In the genomic region with DNA sequence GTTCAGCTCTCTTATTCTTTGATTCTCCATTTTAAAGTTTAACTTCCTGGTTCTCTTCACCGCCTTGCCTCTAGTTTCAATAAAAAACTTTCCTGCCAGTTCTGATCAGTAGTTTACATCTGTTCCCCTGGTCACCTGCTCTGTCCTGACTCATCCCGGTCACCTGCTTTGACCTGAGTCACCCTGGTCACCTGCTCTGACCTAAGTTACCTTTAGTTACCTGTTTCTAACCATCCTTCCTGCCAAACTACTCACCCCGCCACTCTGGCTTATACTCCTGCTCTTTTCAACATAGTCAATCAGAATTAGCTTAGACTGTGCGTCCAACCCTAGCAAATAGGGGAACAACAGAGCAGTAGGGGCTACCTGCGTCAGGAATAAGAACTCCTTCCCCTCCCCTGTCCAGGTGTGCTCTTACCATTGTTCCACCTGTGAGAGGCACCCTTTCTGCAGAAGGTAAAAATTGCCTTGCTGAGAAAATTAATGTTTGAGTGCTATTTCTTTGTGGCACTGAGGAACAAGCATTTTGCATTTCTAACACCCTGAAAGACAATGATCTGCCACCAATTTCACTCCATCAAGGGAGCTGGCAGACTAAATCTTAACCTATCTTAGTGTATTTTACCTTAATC, we compare ENCODE assay signal across 27 cellular contexts.
"Had no signal": no experiment of that assay in that cellular context is flagged by ENCODE, and none has a peak within 500 bp of the region (broad histone marks: within the 10 kb centered on the region; RNA-seq: fewer than 3 reads in every experiment).

No MANE protein-coding gene starts in this region.

- FAIRE-seq: astrocyte had no signal

- H3K27ac Mint-ChIP-seq: activated CD8-positive, alpha-beta memory T cell treated with anti-CD3 and anti-CD28 coated beads, Interleukin-2, amount 10 ng/mL, durations not matched to agents 7 days and 5 days; activated naive CD4-positive, alpha-beta T cell treated with anti-CD3 and anti-CD28 coated beads, Interleukin-2, amount 50 U/mL, for 24 hours; activated naive CD8-positive, alpha-beta T cell treated with anti-CD3 and anti-CD28 coated beads, Interleukin-2, amount 50 U/mL, for 24 hours; activated T-cell treated with anti-CD3 and anti-CD28 coated beads, Interleukin-2, amount 50 U/mL, for 24 hours; activated T-helper 1 cell treated with anti-CD3 and anti-CD28 coated beads, Interleukin-12 subunit alpha, Interleukin-12 subunit beta, Interleukin-2, Interleukin-4 antibody, amounts not matched to agents 30 ng/mL and 10 ng/mL and 1 ng/mL, durations not matched to agents 14 hours and 24 hours and 36 hours; T-helper 1 cell treated with Interleukin-12 subunit alpha and Interleukin-12 subunit beta and Interleukin-4 antibody, amounts not matched to agents 30 μg/mL and 1 μg/mL, for 36 hours; WTC11 had no signal

- ATAC-seq: activated CD8-positive, alpha-beta memory T cell treated with anti-CD3 and anti-CD28 coated beads, Interleukin-2, amount 10 ng/mL, durations not matched to agents 7 days and 5 days; activated naive CD8-positive, alpha-beta T cell treated with anti-CD3 and anti-CD28 coated beads, Interleukin-2, amount 50 U/mL, for 24 hours; Panc1; Right ventricle myocardium inferior; WTC11 had no signal

- H3K4me3 Mint-ChIP-seq: activated CD8-positive, alpha-beta memory T cell treated with anti-CD3 and anti-CD28 coated beads, Interleukin-2, amount 10 ng/mL, durations not matched to agents 7 days and 5 days; activated naive CD4-positive, alpha-beta T cell treated with anti-CD3 and anti-CD28 coated beads, Interleukin-2, amount 50 U/mL, for 24 hours; activated naive CD8-positive, alpha-beta T cell treated with anti-CD3 and anti-CD28 coated beads, Interleukin-2, amount 50 U/mL, for 24 hours; activated T-cell treated with anti-CD3 and anti-CD28 coated beads, Interleukin-2, amount 50 U/mL, for 24 hours; activated T-helper 1 cell treated with anti-CD3 and anti-CD28 coated beads, Interleukin-12 subunit alpha, Interleukin-12 subunit beta, Interleukin-2, Interleukin-4 antibody, amounts not matched to agents 30 ng/mL and 10 ng/mL and 1 ng/mL, durations not matched to agents 14 hours and 24 hours and 36 hours; brain; central memory CD8-positive, alpha-beta T cell; T-helper 1 cell treated with Interleukin-12 subunit alpha and Interleukin-12 subunit beta and Interleukin-4 antibody, amounts not matched to agents 30 μg/mL and 1 μg/mL, for 36 hours; WTC11 had no signal

- H3K4me1 Mint-ChIP-seq: activated CD8-positive, alpha-beta memory T cell treated with anti-CD3 and anti-CD28 coated beads, Interleukin-2, amount 10 ng/mL, durations not matched to agents 7 days and 5 days; activated naive CD4-positive, alpha-beta T cell treated with anti-CD3 and anti-CD28 coated beads, Interleukin-2, amount 50 U/mL, for 24 hours; activated naive CD8-positive, alpha-beta T cell treated with anti-CD3 and anti-CD28 coated beads, Interleukin-2, amount 50 U/mL, for 24 hours; brain; central memory CD8-positive, alpha-beta T cell had no signal

- H3K27me3 ChIP-seq: SJCRH30 had no signal

- H3K4me3 ChIP-seq: SJCRH30 had no signal

- H3K27ac ChIP-seq: SJCRH30 had no signal

- H3K36me3 ChIP-seq: SJCRH30 had no signal

- H3K27me3 Mint-ChIP-seq: activated CD8-positive, alpha-beta memory T cell treated with anti-CD3 and anti-CD28 coated beads, Interleukin-2, amount 10 ng/mL, durations not matched to agents 7 days and 5 days; activated naive CD4-positive, alpha-beta T cell treated with anti-CD3 and anti-CD28 coated beads, Interleukin-2, amount 50 U/mL, for 24 hours; activated naive CD8-positive, alpha-beta T cell treated with anti-CD3 and anti-CD28 coated beads, Interleukin-2, amount 50 U/mL, for 24 hours; activated T-cell treated with anti-CD3 and anti-CD28 coated beads, Interleukin-2, amount 50 U/mL, for 24 hours; brain had no signal

- DNase-seq: activated CD4-positive, alpha-beta T cell treated with anti-CD3 and anti-CD28 coated beads for 48 hours; activated CD4-positive, alpha-beta T cell treated with anti-CD3 and anti-CD28 coated beads, Interleukin-2, amount 50 U/mL, for 4 hours; activated CD4-positive, CD25-positive, alpha-beta regulatory T cell treated with anti-CD3 and anti-CD28 coated beads, Interleukin-2, amount 50 U/mL, for 72 hours; activated CD8-positive, alpha-beta memory T cell treated with anti-CD3 and anti-CD28 coated beads, Interleukin-2, amount 10 ng/mL, durations not matched to agents 7 days and 5 days; activated effector memory CD4-positive, alpha-beta T cell treated with Interleukin-2 at 50 U/mL for 16 hours; activated naive CD4-positive, alpha-beta T cell; activated naive CD8-positive, alpha-beta T cell treated with anti-CD3 and anti-CD28 coated beads, Interleukin-2, amount 50 U/mL, for 24 hours; activated T-cell treated with anti-CD3 and anti-CD28 coated beads, Interleukin-2, amount 50 U/mL, for 24 hours; amygdala; NCI-H1092; NCI-H1417; NCI-H1930; NCI-H2107; NCI-H2171 treated with DMSO at 0.1 percent for 48 hours; NCI-H526; NCI-H774; RPMI8226; SJCRH30 had no signal

- H3K4me1 ChIP-seq: SJCRH30 had no signal

- H3K36me3 Mint-ChIP-seq: activated CD8-positive, alpha-beta memory T cell treated with anti-CD3 and anti-CD28 coated beads, Interleukin-2, amount 10 ng/mL, durations not matched to agents 7 days and 5 days; activated naive CD4-positive, alpha-beta T cell treated with anti-CD3 and anti-CD28 coated beads, Interleukin-2, amount 50 U/mL, for 24 hours had no signal
